Comparison of ENCODE assay signal across 1 cellular context in the genomic region with DNA sequence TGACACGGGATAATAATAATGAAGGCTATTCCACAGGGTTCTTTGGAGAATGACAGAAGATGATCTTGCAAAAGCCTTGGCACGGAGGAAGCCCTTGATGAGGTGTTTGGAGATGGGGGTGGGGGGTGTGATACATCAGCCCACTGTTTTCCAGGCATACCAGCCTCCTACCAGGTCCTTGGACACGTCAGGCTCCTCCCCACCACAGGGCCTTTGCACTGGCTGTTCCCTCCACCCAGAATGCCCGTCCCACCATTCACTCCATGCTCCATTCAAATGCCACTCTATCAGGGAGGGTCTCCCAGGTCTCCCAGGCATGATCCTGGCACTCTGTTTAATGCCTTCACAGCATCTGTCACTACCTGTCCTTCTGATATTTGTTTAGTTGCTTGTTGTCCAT.
TF ChIP-seq lines count a peak whose summit lies in the region.

No MANE protein-coding gene starts in this region.

TF ChIP-seq in K562, 482 proteins besides CTCF, POLR2A, EP300 and RAD21:
- TF ChIP-seq RBM25 (IDR thresholded peaks at IDR 0.05; ENCODE audit: low read depth, low read length, severe bottlenecking): peak; percentile 85
- TF ChIP-seq HIVEP1 (CRISPR knock-in tag; IDR thresholded peaks at IDR 0.05): no peak
- no peak for TF ChIP-seq SPI1 (IDR thresholded peaks at IDR 0.05; ENCODE audit: borderline replicate concordance, low read depth, low read length)
TF ChIP-seq in K562: peak in this region for 1.
